In the genomic region with DNA sequence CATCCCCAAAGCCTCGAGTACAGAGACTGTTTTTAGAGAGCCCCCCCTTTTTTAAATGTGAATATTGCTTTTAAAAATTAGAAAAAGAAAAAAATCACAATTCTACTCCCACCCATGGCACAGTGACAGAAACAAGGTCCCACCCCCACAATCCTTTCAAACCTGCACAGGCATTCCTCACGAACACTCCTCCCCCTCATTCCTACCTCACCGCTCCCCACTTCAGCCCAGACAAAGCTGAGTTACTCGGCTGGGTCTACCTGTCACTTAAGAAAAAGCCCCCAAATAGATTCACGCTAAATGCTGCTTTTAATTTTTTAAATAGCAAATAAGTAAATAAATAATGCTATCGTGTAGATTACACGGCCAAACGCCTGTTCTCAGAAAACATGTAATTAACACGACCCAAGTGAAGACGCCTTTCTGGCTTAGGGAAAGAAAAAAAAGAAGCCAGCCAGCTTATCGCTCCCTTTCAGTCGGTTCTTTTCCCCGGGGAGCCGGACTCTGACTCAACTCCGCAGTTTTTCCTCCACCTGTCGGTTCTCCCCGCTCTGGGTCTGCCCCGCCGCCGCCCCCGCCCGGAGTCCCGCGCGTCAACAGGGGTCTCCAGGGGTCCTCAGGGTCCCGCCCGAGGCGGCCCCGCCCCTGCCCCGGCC, we compare ENCODE assay signal across 8 cellular contexts. TPM values are rescaled to one million over a fixed set of nuclear protein-coding genes. Genes with fewer than 3 reads are reported as not detected.
A peak's percentile ranks its signal among the peaks of the same experiment; 100 is the strongest.
DNase-seq lines count a peak whose midpoint lies in the region; ATAC-seq and TF ChIP-seq lines count a peak whose summit lies in the region.

No MANE protein-coding gene starts in this region.

- H3K27me3 Mint-ChIP-seq in neural progenitor cell (ENCODE audit: insufficient read depth, low read depth), result peaks cover 29% of the 10 kb centered on the region

- H3K36me3 ChIP-seq in Peyer's patch, result no peaks in the 10 kb centered on the region
- no peaks in the 10 kb centered on the region for H3K36me3 ChIP-seq in neural progenitor cell

- H2AFZ ChIP-seq in neural progenitor cell (replicated peaks), result peak overlapping the region; percentile 58

- DNase-seq in Peyer's patch, result no peak
- DNase-seq in epithelial cell of proximal tubule (ENCODE audit: low read depth), result no peak
- peak; percentile 38 for DNase-seq in neural progenitor cell (ENCODE audit: low spot score)
- no peak for DNase-seq in NCI-H446 (lab: John Stamatoyannopoulos, UW)
- no peak for DNase-seq in NCI-H2081 treated with DMSO at 0.1 percent for 48 hours (lab: John Stamatoyannopoulos, UW)

- H4K20me1 ChIP-seq in neural progenitor cell (ENCODE audit: low read depth), result no peaks in the 10 kb centered on the region

- peaks cover 6% of the 10 kb centered on the region for H3F3A ChIP-seq in neural progenitor cell (ENCODE audit: low read depth)

- H3K27me3 ChIP-seq in Peyer's patch (no peaks in the 10 kb centered on the region), neural progenitor cell (peaks cover 39% of the 10 kb centered on the region)

- no peak overlapping the region for H3K27ac Mint-ChIP-seq in neural progenitor cell

- H3K9me3 Mint-ChIP-seq in neural progenitor cell, result no peaks in the 10 kb centered on the region

- peaks cover 0 to 4% (median 0%) of the 10 kb centered on the region in 4 donors for H3K4me1 ChIP-seq in Peyer's patch
- peaks cover 10% of the 10 kb centered on the region for H3K4me1 ChIP-seq in neural progenitor cell

- peaks cover 13% of the 10 kb centered on the region for H3K79me2 ChIP-seq in neural progenitor cell (ENCODE audit: low read depth)

- no peaks in the 10 kb centered on the region for H3K36me3 Mint-ChIP-seq in neural progenitor cell

- H3K4me1 Mint-ChIP-seq in neural progenitor cell, result peaks cover 9% of the 10 kb centered on the region

- H3K4me2 ChIP-seq in neural progenitor cell, result peak overlapping the region; percentile 94

- peak overlapping the region; percentile 30 for H3K9ac ChIP-seq in neural progenitor cell

- H3K27ac ChIP-seq in 22Rv1 (peak overlapping the region; percentile 55), Peyer's patch (peak overlapping the region; percentile 86 to 98 (median 96)), neural progenitor cell (peak overlapping the region; percentile 74)

- H3K4me3 Mint-ChIP-seq in neural progenitor cell, result peak overlapping the region; percentile 84

- no peak for TF ChIP-seq POLR2A in Peyer's patch (IDR thresholded peaks at IDR 0.05)

- TF ChIP-seq CTCF in 22Rv1 (IDR thresholded peaks at IDR 0.05) (no peak), Peyer's patch (IDR thresholded peaks at IDR 0.05) (no peak), epithelial cell of proximal tubule (conservative IDR thresholded peaks at IDR 0.05; ENCODE audit: low read depth, low read length) (no peak), neural progenitor cell (IDR thresholded peaks at IDR 0.05) (no peak)

- H3K4me3 ChIP-seq in Peyer's patch, result peak overlapping the region; percentile 77 to 98 (median 92)
- H3K4me3 ChIP-seq in epithelial cell of proximal tubule (ENCODE audit: low read depth, low read length), result peak overlapping the region; percentile 74
- H3K4me3 ChIP-seq in neural progenitor cell, result peak overlapping the region; percentile 74

- H3K9me3 ChIP-seq in Peyer's patch, result no peaks in the 10 kb centered on the region
- H3K9me3 ChIP-seq in neural progenitor cell (ENCODE audit: low read depth), result no peaks in the 10 kb centered on the region

- ATAC-seq in GM21529 (IDR thresholded peaks at IDR 0.05; ENCODE audit: unreplicated experiment) (peak; percentile 1), HG03039 (IDR thresholded peaks at IDR 0.05; ENCODE audit: unreplicated experiment) (no peak)

RNA-seq across cellular contexts. Expression of a gene that starts 0.7 kb away (rescaled TPM):
- total RNA-seq in Peyer's patch, result 10 to 100 TPM in 3 of 4 donors, 1 to 10 TPM in 1; 9.9 to 15.4 (median 13.2) TPM
- 1.9 and 3.1 TPM in 2 replicates for total RNA-seq in epithelial cell of proximal tubule
- total RNA-seq in neural progenitor cell (ENCODE audit: low replicate concordance), result 6.1 and 8.5 TPM in 2 replicates
